ENCODE assay signal across 8 cellular contexts in genomic region chr2:148645135-148645924, GRCh38. TPM values are rescaled to one million over a fixed set of nuclear protein-coding genes. Genes with fewer than 3 reads are reported as not detected.
A peak's percentile ranks its signal among the peaks of the same experiment; 100 is the strongest.
DNase-seq lines count a peak whose midpoint lies in the region; ATAC-seq and TF ChIP-seq lines count a peak whose summit lies in the region.

No MANE protein-coding gene starts in this region.

- peaks cover 35% of the 10 kb centered on the region for H3K4me1 Mint-ChIP-seq in activated CD4-positive, alpha-beta T cell treated with anti-CD3 and anti-CD28 coated beads, Interleukin-2, amount 10 ng/mL, durations not matched to agents 7 days and 5 days

- CTCF ChIA-PET in activated CD4-positive, alpha-beta T cell treated with anti-CD3 and anti-CD28 coated beads, Interleukin-2, amount 10 ng/mL, durations not matched to agents 7 days and 5 days (lab: Charles Lee) = interaction anchor here (1.0 to 2.1 kb wide), 4 partner anchors 13 to 136 kb away, joined by 3 to 6 read pairs (median 4); no protein-coding TSS in a partner anchor

- no peak for TF ChIP-seq CTCF in coronary artery (IDR thresholded peaks at IDR 0.05)

- H3K4me3 ChIP-seq in BLaER1 = peak overlapping the region; percentile 97
- peak overlapping the region; percentile 99 for H3K4me3 ChIP-seq in coronary artery

- peak overlapping the region; percentile 74 for H3K4me2 ChIP-seq in BLaER1

- peak; percentile 92 for DNase-seq in NCI-H526 treated with DMSO at 0.1 percent for 48 hours (lab: John Stamatoyannopoulos, UW)
- peak; percentile 93 for DNase-seq in activated CD4-positive, alpha-beta T cell treated with anti-CD3 and anti-CD28 coated beads, Interleukin-2, amount 10 ng/mL, durations not matched to agents 7 days and 5 days
- peak; percentile 97 for DNase-seq in coronary artery (ENCODE audit: low spot score)
- DNase-seq in left colon = peak; percentile 90 to 96
- peak; percentile 91 to 92 for DNase-seq in stimulated activated CD4-positive, alpha-beta T cell treated with anti-CD3 and anti-CD28 coated beads, Interleukin-1b, Interleukin-23, amount 100 ng/mL, for 4 hours (ENCODE audit: low read depth in 2 of 2)

- peaks cover 49% of the 10 kb centered on the region for H4K20me1 ChIP-seq in BLaER1

- peaks cover 25% of the 10 kb centered on the region for H3K4me1 ChIP-seq in BLaER1

- POLR2A ChIA-PET in activated CD4-positive, alpha-beta T cell treated with anti-CD3 and anti-CD28 coated beads, Interleukin-2, amount 10 ng/mL, durations not matched to agents 7 days and 5 days (lab: Charles Lee) = interaction anchor here (1.0 kb wide), 1 partner anchor 92 kb away, joined by 3 read pairs; no protein-coding TSS in a partner anchor

- H3K27me3 ChIP-seq in BLaER1 = peaks cover 4% of the 10 kb centered on the region; the same call in 1 of the 2 replicates

- H3K27ac ChIP-seq in BLaER1 = peak overlapping the region; percentile 94
- H3K27ac ChIP-seq in coronary artery = peak overlapping the region; percentile 98 to 100

- H3K36me3 ChIP-seq in BLaER1 = no peaks in the 10 kb centered on the region

- H3K27ac Mint-ChIP-seq in activated CD4-positive, alpha-beta T cell treated with anti-CD3 and anti-CD28 coated beads, Interleukin-2, amount 10 ng/mL, durations not matched to agents 7 days and 5 days = peak overlapping the region; percentile 93

- H3K27me3 Mint-ChIP-seq in activated CD4-positive, alpha-beta T cell treated with anti-CD3 and anti-CD28 coated beads, Interleukin-2, amount 10 ng/mL, durations not matched to agents 7 days and 5 days = peaks cover 21% of the 10 kb centered on the region

- intact Hi-C loops in left colon (cut with DNase I, micrococcal nuclease) = no loop called here

- no peaks in the 10 kb centered on the region for H3K9me3 ChIP-seq in BLaER1

- H3K4me3 Mint-ChIP-seq in activated CD4-positive, alpha-beta T cell treated with anti-CD3 and anti-CD28 coated beads, Interleukin-2, amount 10 ng/mL, durations not matched to agents 7 days and 5 days = peak overlapping the region; percentile 88

- peaks cover 5% of the 10 kb centered on the region for H3K36me3 Mint-ChIP-seq in activated CD4-positive, alpha-beta T cell treated with anti-CD3 and anti-CD28 coated beads, Interleukin-2, amount 10 ng/mL, durations not matched to agents 7 days and 5 days (ENCODE audit: low read depth)

- ATAC-seq in GM19372 (IDR thresholded peaks at IDR 0.05; ENCODE audit: low read depth, unreplicated experiment) = peak; percentile 45
- ATAC-seq in HG03521 (IDR thresholded peaks at IDR 0.05; ENCODE audit: unreplicated experiment) = peak; percentile 44
- ATAC-seq in left colon = peak; percentile 81

- peak overlapping the region; percentile 90 for H3K9ac ChIP-seq in BLaER1

- H3K9me3 Mint-ChIP-seq in activated CD4-positive, alpha-beta T cell treated with anti-CD3 and anti-CD28 coated beads, Interleukin-2, amount 10 ng/mL, durations not matched to agents 7 days and 5 days = no peaks in the 10 kb centered on the region

RNA-seq across cellular contexts. Expression of gene EPC2, which starts 0.8 kb away (rescaled TPM):
- total RNA-seq in activated CD4-positive, alpha-beta T cell treated with anti-CD3 and anti-CD28 coated beads, Interleukin-2, amount 10 ng/mL, durations not matched to agents 7 days and 5 days = 10 to 100 TPM; 32.0 to 38.1 TPM
- 10 to 100 TPM; 19.7 to 25.4 TPM for total RNA-seq in left colon

Comparison
In these comparisons a context has a peak if more than half of its experiments do, and no peak if none do; other contexts are left out.
1. Peak in every context shown above with its lines: DNase-seq, ATAC-seq, H3K4me3 ChIP-seq and H3K27ac ChIP-seq.